8 cellular contexts compared by ENCODE assay signal in genomic region chr6:119742188-119742803, GRCh38.
A peak's percentile ranks its signal among the peaks of the same experiment; 100 is the strongest.
DNase-seq lines count a peak whose midpoint lies in the region; ATAC-seq and TF ChIP-seq lines count a peak whose summit lies in the region.

No MANE protein-coding gene starts in this region.

- TF ChIP-seq CTCF in VCaP (conservative IDR thresholded peaks at IDR 0.05), result peak; percentile 90
- TF ChIP-seq CTCF in chondrocyte (IDR thresholded peaks at IDR 0.05), result peak; percentile 80
- peak; percentile 67 to 90 (median 86) for TF ChIP-seq CTCF in right lobe of liver (IDR thresholded peaks at IDR 0.05)

- no peaks in the 10 kb centered on the region for H3K4me1 ChIP-seq in right lobe of liver

- no peak overlapping the region for H3K27ac Mint-ChIP-seq in chondrocyte (ENCODE audit: unreplicated experiment)

- peaks cover 32% of the 10 kb centered on the region for H3K27me3 Mint-ChIP-seq in chondrocyte (ENCODE audit: low read depth)

- no peak for TF ChIP-seq POLR2A in right lobe of liver (IDR thresholded peaks at IDR 0.05)

- H3K36me3 Mint-ChIP-seq in chondrocyte (ENCODE audit: low read depth), result no peaks in the 10 kb centered on the region

- intact Hi-C loops in right lobe of liver (cut with DNase I), result no loop called here

- H3K27me3 ChIP-seq in right lobe of liver, result no peaks in the 10 kb centered on the region

- no peak overlapping the region for H3K4me3 ChIP-seq in right lobe of liver

- H3K4me3 Mint-ChIP-seq in chondrocyte (ENCODE audit: unreplicated experiment), result no peak overlapping the region

- no peaks in the 10 kb centered on the region for H3K9me3 ChIP-seq in right lobe of liver

- H3K9me3 Mint-ChIP-seq in chondrocyte (ENCODE audit: low read depth), result no peaks in the 10 kb centered on the region

- peak; percentile 29 to 57 for DNase-seq in NCI-H2081 (lab: John Stamatoyannopoulos, UW)
- DNase-seq in NCI-H2081 treated with DMSO at 0.1 percent for 48 hours (lab: John Stamatoyannopoulos, UW), result no peak
- DNase-seq in MV-4-11 (lab: John Stamatoyannopoulos, UW), result peak; percentile 40
- DNase-seq in chondrocyte (ENCODE audit: low spot score), result no peak
- DNase-seq in right lobe of liver, result peak; percentile 58 to 68 (median 67)
- peak; percentile 16 to 26 for DNase-seq in stimulated activated CD8-positive, alpha-beta memory T cell treated with anti-CD3 and anti-CD28 coated beads, Interleukin-15, amount 100 ng/mL, for 48 hours (ENCODE audit: low read depth in 2 of 2)

- ATAC-seq in HG02588 (IDR thresholded peaks at IDR 0.05; ENCODE audit: unreplicated experiment), result peak; percentile 90
- peak; percentile 84 to 92 (median 88) for ATAC-seq in right lobe of liver

- H3K27ac ChIP-seq in VCaP, result no peak overlapping the region
- H3K27ac ChIP-seq in right lobe of liver, result no peak overlapping the region

- H3K4me1 Mint-ChIP-seq in chondrocyte (ENCODE audit: low read depth), result no peaks in the 10 kb centered on the region

- H3K36me3 ChIP-seq in right lobe of liver, result no peaks in the 10 kb centered on the region

- 6% methylated on average over 6 of the region's 6 CpGs for WGBS in right lobe of liver (ENCODE audit: insufficient coverage, low coverage, low lambda C conversion rate, missing lambda C conversion rate)

Comparison
In these comparisons a context has a peak if more than half of its experiments do, and no peak if none do; other contexts are left out.
1. DNase-seq: peak in NCI-H2081 (2 of 2), MV-4-11 (single experiment), right lobe of liver (3 of 3) and stimulated activated CD8-positive, alpha-beta memory T cell treated with anti-CD3 and anti-CD28 coated beads, Interleukin-15, amount 100 ng/mL, for 48 hours (2 of 2); none in NCI-H2081 treated with DMSO at 0.1 percent for 48 hours (single experiment) and chondrocyte (single experiment).
2. Peak in every context shown above with its lines, with median percentiles within 50 percentile points of each other: CTCF ChIP-seq.